Comparison of ENCODE assay signal across 15 cellular contexts in genomic region chr2:240439698-240440151, GRCh38.
"Had no signal": no experiment of that assay in that cellular context is flagged by ENCODE, and none has a peak within 500 bp of the region (broad histone marks: within the 10 kb centered on the region; RNA-seq: fewer than 3 reads in every experiment).

No MANE protein-coding gene starts in this region.

- H3K27ac Mint-ChIP-seq: activated CD4-positive, alpha-beta memory T cell treated with anti-CD3 and anti-CD28 coated beads, Interleukin-2, amount 10 ng/mL, durations not matched to agents 7 days and 5 days; activated naive CD4-positive, alpha-beta T cell treated with anti-CD3 and anti-CD28 coated beads, Interleukin-2, amount 50 U/mL, for 24 hours; naive thymus-derived CD4-positive, alpha-beta T cell; progenitor cell of endocrine pancreas; stimulated activated effector memory CD8-positive, alpha-beta T cell treated with anti-CD3 and anti-CD28 coated beads, Interleukin-12 subunit alpha, Interleukin-12 subunit beta, amount 100 ng/mL, for 72 hours had no signal

- ATAC-seq: activated T-cell treated with anti-CD3 and anti-CD28 coated beads, Interleukin-2, amount 50 U/mL, for 4 hours; naive thymus-derived CD4-positive, alpha-beta T cell; stimulated activated effector memory CD8-positive, alpha-beta T cell treated with anti-CD3 and anti-CD28 coated beads, Interleukin-12 subunit alpha, Interleukin-12 subunit beta, amount 100 ng/mL, for 72 hours had no signal

- H3K9me3 ChIP-seq: adrenal gland, colonic mucosa, esophagus muscularis mucosa, neutrophil had no signal

- H3K4me1 ChIP-seq: colonic mucosa had no signal

- H3K27me3 ChIP-seq: adrenal gland had no signal

- H3K27ac ChIP-seq: colonic mucosa, esophagus muscularis mucosa, neutrophil had no signal

- H3K36me3 ChIP-seq: adrenal gland, colonic mucosa, neutrophil had no signal

- H3K9me3 Mint-ChIP-seq: activated CD4-positive, alpha-beta memory T cell treated with anti-CD3 and anti-CD28 coated beads, Interleukin-2, amount 10 ng/mL, durations not matched to agents 7 days and 5 days; activated naive CD4-positive, alpha-beta T cell treated with anti-CD3 and anti-CD28 coated beads, Interleukin-2, amount 50 U/mL, for 24 hours; activated T-cell treated with anti-CD3 and anti-CD28 coated beads, Interleukin-2, amount 50 U/mL, for 4 hours; naive thymus-derived CD4-positive, alpha-beta T cell; stimulated activated effector memory CD8-positive, alpha-beta T cell treated with anti-CD3 and anti-CD28 coated beads, Interleukin-12 subunit alpha, Interleukin-12 subunit beta, amount 100 ng/mL, for 72 hours had no signal

- H3K4me3 Mint-ChIP-seq: activated CD4-positive, alpha-beta memory T cell treated with anti-CD3 and anti-CD28 coated beads, Interleukin-2, amount 10 ng/mL, durations not matched to agents 7 days and 5 days; activated naive CD4-positive, alpha-beta T cell treated with anti-CD3 and anti-CD28 coated beads, Interleukin-2, amount 50 U/mL, for 24 hours; activated T-cell treated with anti-CD3 and anti-CD28 coated beads, Interleukin-2, amount 50 U/mL, for 4 hours; naive thymus-derived CD4-positive, alpha-beta T cell; stimulated activated effector memory CD8-positive, alpha-beta T cell treated with anti-CD3 and anti-CD28 coated beads, Interleukin-12 subunit alpha, Interleukin-12 subunit beta, amount 100 ng/mL, for 72 hours had no signal

- H3K4me1 Mint-ChIP-seq: activated naive CD4-positive, alpha-beta T cell treated with anti-CD3 and anti-CD28 coated beads, Interleukin-2, amount 50 U/mL, for 24 hours had no signal

- DNase-seq: activated CD4-positive, alpha-beta memory T cell treated with anti-CD3 and anti-CD28 coated beads, Interleukin-2, amount 10 ng/mL, durations not matched to agents 7 days and 5 days; activated CD4-positive, alpha-beta T cell treated with anti-CD3 and anti-CD28 coated beads for 4 hours; activated effector memory CD4-positive, alpha-beta T cell treated with Interleukin-2 at 50 U/mL for 16 hours; activated T-cell treated with anti-CD3 and anti-CD28 coated beads, Interleukin-2, amount 50 U/mL, for 4 hours; caudate nucleus; colonic mucosa; hypothalamus; kidney glomerular epithelial cell had no signal

- H3K4me3 ChIP-seq: adrenal gland, colonic mucosa, esophagus muscularis mucosa had no signal

- H3K36me3 Mint-ChIP-seq: activated naive CD4-positive, alpha-beta T cell treated with anti-CD3 and anti-CD28 coated beads, Interleukin-2, amount 50 U/mL, for 24 hours; naive thymus-derived CD4-positive, alpha-beta T cell had no signal
